In the genomic region with DNA sequence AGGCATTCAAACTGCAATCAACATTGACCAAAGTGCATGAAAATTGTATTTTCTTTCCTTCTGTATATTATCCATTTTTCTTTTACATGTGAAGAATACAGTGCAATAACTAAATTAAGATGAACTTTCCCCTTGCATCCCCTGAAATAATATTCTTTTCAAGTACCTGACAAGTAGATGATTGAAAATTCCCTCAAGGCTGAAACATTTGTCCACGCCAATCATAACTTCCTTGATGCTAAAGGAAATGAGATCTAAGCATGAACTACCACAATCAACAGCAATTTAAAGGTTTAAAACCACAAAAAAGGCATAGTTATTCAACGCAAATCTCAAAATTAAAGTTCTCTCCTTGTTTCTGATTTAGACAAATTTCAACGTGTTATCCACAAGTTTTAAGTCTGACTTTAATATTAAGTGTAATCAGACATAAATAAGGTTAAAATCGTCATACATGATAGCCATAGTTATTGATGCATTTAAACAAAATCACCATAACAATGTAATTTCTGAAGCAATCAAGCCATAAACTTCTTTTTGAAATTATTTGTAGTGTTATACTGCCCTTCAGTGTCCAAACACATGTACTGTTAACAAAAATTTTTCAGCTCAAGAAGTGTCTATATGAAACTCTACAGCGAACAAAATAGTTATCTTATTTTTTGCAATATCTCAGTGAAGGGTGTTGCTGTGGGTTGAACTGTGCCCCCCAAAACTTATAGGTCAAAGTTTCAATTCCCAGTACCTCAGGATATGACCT, we compare ENCODE assay signal across 14 cellular contexts.
A peak's percentile ranks its signal among the peaks of the same experiment; 100 is the strongest.
DNase-seq lines count a peak whose midpoint lies in the region; ATAC-seq and TF ChIP-seq lines count a peak whose summit lies in the region.
"Had no signal": no experiment of that assay in that cellular context is flagged by ENCODE, and none has a peak within 500 bp of the region (broad histone marks: within the 10 kb centered on the region; RNA-seq: fewer than 3 reads in every experiment).

No MANE protein-coding gene starts in this region.

- TF ChIP-seq CTCF in AG10803 (conservative IDR thresholded peaks at IDR 0.05; ENCODE audit: low read length): peak; percentile 55
- peak; percentile 15; the same call in 1 of the 2 replicates for TF ChIP-seq CTCF in MM.1S (IDR thresholded peaks at IDR 0.05; ENCODE audit: low read length)
- peak; percentile 38 for TF ChIP-seq CTCF in mesothelial cell of epicardium (IDR thresholded peaks at IDR 0.05; ENCODE audit: unreplicated experiment)

- no peak overlapping the region for H3K4me3 Mint-ChIP-seq in mesothelial cell of epicardium
- H3K4me3 Mint-ChIP-seq: CD14-positive monocyte, GM23338 had no signal

- no peaks in the 10 kb centered on the region for H3K9me2 ChIP-seq in MM.1S (replicated peaks; ENCODE audit: insufficient read depth, low read length)

- no peak overlapping the region for H3K27ac ChIP-seq in MM.1S (ENCODE audit: low read length)

- H3K9me3 ChIP-seq in MM.1S (replicated peaks; ENCODE audit: insufficient read depth, low read length): no peaks in the 10 kb centered on the region

- no peaks in the 10 kb centered on the region for H4K20me1 ChIP-seq in MM.1S (ENCODE audit: insufficient read depth, low read length)

- H3K36me3 Mint-ChIP-seq in mesothelial cell of epicardium: peaks cover 3% of the 10 kb centered on the region
- H3K36me3 Mint-ChIP-seq: CD14-positive monocyte had no signal

- peaks cover 15% of the 10 kb centered on the region for H3K4me1 Mint-ChIP-seq in mesothelial cell of epicardium
- H3K4me1 Mint-ChIP-seq: CD14-positive monocyte, GM23338 had no signal

- no peaks in the 10 kb centered on the region for H3K27me3 Mint-ChIP-seq in mesothelial cell of epicardium (ENCODE audit: low read depth)

- H3K36me3 ChIP-seq in MM.1S (replicated peaks; ENCODE audit: insufficient read depth, low read length): no peaks in the 10 kb centered on the region

- no peaks in the 10 kb centered on the region for H3K79me2 ChIP-seq in MM.1S (ENCODE audit: low read length)

- no peak overlapping the region for H3K4me2 ChIP-seq in MM.1S (ENCODE audit: low read depth, low read length)
- H3K4me2 ChIP-seq: GM23338 had no signal

- no peak for ATAC-seq in HG03097 (IDR thresholded peaks at IDR 0.05; ENCODE audit: low FRiP score, unreplicated experiment)
- ATAC-seq in HG03469 (IDR thresholded peaks at IDR 0.05; ENCODE audit: unreplicated experiment): no peak
- ATAC-seq: GM23338 had no signal

- H3K9ac ChIP-seq in MM.1S (ENCODE audit: low read length): no peak overlapping the region

- no peaks in the 10 kb centered on the region for H3F3A ChIP-seq in MM.1S (ENCODE audit: insufficient read depth, low read length)

- H3K27me3 ChIP-seq in MM.1S (replicated peaks; ENCODE audit: insufficient read depth, low read length): no peaks in the 10 kb centered on the region

- DNase-seq in AG10803 (ENCODE audit: low read depth): peak; percentile 21
- no peak for DNase-seq in MM.1S
- DNase-seq in dermis blood vessel endothelial cell: peak; percentile 25
- no peak for DNase-seq in mesothelial cell of epicardium (ENCODE audit: low spot score in 2 of 2, unreplicated experiment in 2 of 2)
- no peak for DNase-seq in activated effector memory CD4-positive, alpha-beta T cell treated with Interleukin-2 at 50 U/mL for 16 hours
- no peak for DNase-seq in iPS-NIHi7 (ENCODE audit: extremely low spot score)
- DNase-seq: activated T-cell treated with anti-CD3 and anti-CD28 coated beads, Interleukin-2, amount 50 U/mL, for 1 hour; NCI-H526; stimulated activated CD4-positive, alpha-beta T cell treated with anti-CD3 and anti-CD28 coated beads, Interleukin-4, amount 100 ng/mL, for 1 hour; stimulated activated naive CD4-positive, alpha-beta T cell had no signal

- H3K4me1 ChIP-seq in MM.1S (ENCODE audit: low read length): no peaks in the 10 kb centered on the region

- H2AFZ ChIP-seq in MM.1S (ENCODE audit: low read length): no peak overlapping the region
- H2AFZ ChIP-seq: GM23338 had no signal

- no peak overlapping the region for H3K27ac Mint-ChIP-seq in mesothelial cell of epicardium
- H3K27ac Mint-ChIP-seq: CD14-positive monocyte, GM23338 had no signal

- H3K4me3 ChIP-seq in AG10803 (ENCODE audit: low read length) (no peak overlapping the region), MM.1S (ENCODE audit: low read length) (no peak overlapping the region)
- H3K4me3 ChIP-seq: GM23338 had no signal

- H3K9me3 Mint-ChIP-seq in mesothelial cell of epicardium: peaks cover 7% of the 10 kb centered on the region

Comparison
In these comparisons a context has a peak if more than half of its experiments do, and no peak if none do; other contexts are left out.
1. DNase-seq: peak in AG10803 (single experiment) and dermis blood vessel endothelial cell (single experiment); none in MM.1S (single experiment), mesothelial cell of epicardium (0 of 2), activated effector memory CD4-positive, alpha-beta T cell treated with Interleukin-2 at 50 U/mL for 16 hours (single experiment) and iPS-NIHi7 (single experiment).
2. Peak in every context shown above with its lines, with median percentiles within 50 percentile points of each other: CTCF ChIP-seq.